Comparison of ENCODE assay signal across 32 cellular contexts in the genomic region with DNA sequence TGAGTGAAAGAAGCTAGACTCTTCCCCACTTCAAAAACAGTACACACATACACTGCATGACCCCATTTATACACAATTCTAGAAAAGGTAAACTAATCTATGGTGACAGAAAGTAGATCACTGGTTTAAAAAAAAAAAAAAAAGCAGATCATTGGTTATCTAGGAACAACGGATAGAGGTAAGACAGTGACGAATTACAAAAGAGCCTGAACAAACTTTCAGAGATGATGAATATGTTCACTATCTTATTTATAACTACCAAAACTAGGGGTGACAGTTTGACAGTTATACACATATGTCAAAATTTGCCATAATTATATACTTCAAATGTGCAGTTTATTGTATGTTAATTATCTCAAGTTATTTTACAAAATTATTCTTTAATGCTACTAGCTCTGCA. TPM values are rescaled to one million over a fixed set of nuclear protein-coding genes. Genes with fewer than 3 reads are reported as not detected.
"Had no signal": no experiment of that assay in that cellular context is flagged by ENCODE, and none has a peak within 500 bp of the region (broad histone marks: within the 10 kb centered on the region; RNA-seq: fewer than 3 reads in every experiment).

No MANE protein-coding gene starts in this region.

- DNase-seq: cortex of kidney; effector CD8-positive, alpha-beta T cell; effector memory CD8-positive, alpha-beta T cell; erythroblast; esophagus squamous epithelium; foreskin fibroblast; foreskin melanocyte; gastrocnemius medialis; glutamatergic neuron; head of caudate nucleus; heart right ventricle; hippocampal formation; left cardiac atrium; left lung; left ventricle myocardium superior; lower lobe of right lung; mesenchymal stem cell; naive B cell had no signal

- H3K36me3 ChIP-seq: esophagus squamous epithelium, gastrocnemius medialis, heart right ventricle, left lung, lower lobe of right lung had no signal

- H3K27me3 ChIP-seq: esophagus squamous epithelium, gastrocnemius medialis, heart right ventricle, left lung had no signal

- H3K9me3 Mint-ChIP-seq: dendritic cell treated with granulocyte-macrophage colony-stimulating factor and Interleukin-4, amounts not matched to agents 40 ng/mL and 50 ng/mL, for 4 days; effector memory CD8-positive, alpha-beta T cell; endodermal cell had no signal

- ATAC-seq: effector memory CD8-positive, alpha-beta T cell; esophagus mucosa; gastrocnemius medialis; heart right ventricle; left cardiac atrium; left lung; lower lobe of right lung had no signal

- H3K27ac Mint-ChIP-seq: dendritic cell treated with granulocyte-macrophage colony-stimulating factor and Interleukin-4, amounts not matched to agents 40 ng/mL and 50 ng/mL, for 4 days; endodermal cell; mesothelial cell of epicardium had no signal

- H3K9me3 ChIP-seq: esophagus squamous epithelium, gastrocnemius medialis, left lung, lower lobe of right lung, mucosa of descending colon had no signal

- H3K27ac ChIP-seq: epithelial cell of prostate, esophagus squamous epithelium, gastrocnemius medialis, heart right ventricle, left lung, lower lobe of right lung had no signal

- H3K36me3 Mint-ChIP-seq: naive B cell had no signal

- H3K27me3 Mint-ChIP-seq: dendritic cell treated with granulocyte-macrophage colony-stimulating factor and Interleukin-4, amounts not matched to agents 40 ng/mL and 50 ng/mL, for 4 days; effector memory CD8-positive, alpha-beta T cell; naive B cell had no signal

- H3K4me3 Mint-ChIP-seq: dendritic cell treated with granulocyte-macrophage colony-stimulating factor and Interleukin-4, amounts not matched to agents 40 ng/mL and 50 ng/mL, for 4 days; endodermal cell; mesothelial cell of epicardium; naive B cell had no signal

- H3K4me3 ChIP-seq: esophagus squamous epithelium, gastrocnemius medialis, heart right ventricle, left lung, lower lobe of right lung, mucosa of descending colon had no signal

- FAIRE-seq: colon, endometrium, islet of Langerhans, keratinocyte had no signal

RNA-seq across cellular contexts. Expression of a gene that starts 58.0 kb away (rescaled TPM):
- total RNA-seq: glomerular endothelial cell, heart right ventricle, left cardiac atrium, left ventricle myocardium superior, lower leg skin, lower lobe of right lung, mesenteric fat pad, myocyte had no signal
- polyA plus RNA-seq: heart right ventricle had no signal
